24 cellular contexts compared by ENCODE assay signal in the genomic region with DNA sequence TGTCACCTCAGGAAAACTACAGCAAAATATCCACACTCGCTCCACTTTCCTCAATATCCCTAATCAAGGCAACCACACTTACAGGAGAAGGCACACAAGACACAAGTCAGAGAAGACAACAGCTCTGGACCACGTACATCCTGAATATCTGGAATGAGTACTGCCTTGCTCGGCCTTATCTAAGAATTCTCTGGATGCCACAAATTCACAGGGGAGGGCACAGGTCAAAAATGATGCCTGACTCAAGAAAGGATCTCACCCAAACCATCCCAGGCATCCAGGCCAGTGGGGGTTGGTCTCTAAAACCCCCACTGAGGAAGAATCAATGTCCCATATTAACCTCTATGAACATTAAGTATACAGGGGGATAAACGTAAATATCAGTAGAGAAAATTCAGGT. TPM values are rescaled to one million over a fixed set of nuclear protein-coding genes. Genes with fewer than 3 reads are reported as not detected.
DNase-seq lines count a peak whose midpoint lies in the region; ATAC-seq and TF ChIP-seq lines count a peak whose summit lies in the region.
"Had no signal": no experiment of that assay in that cellular context is flagged by ENCODE, and none has a peak within 500 bp of the region (broad histone marks: within the 10 kb centered on the region; RNA-seq: fewer than 3 reads in every experiment).

No MANE protein-coding gene starts in this region.

- TF ChIP-seq CTCF in HFFc6 (IDR thresholded peaks at IDR 0.05) (no peak), progenitor cell of endocrine pancreas (IDR thresholded peaks at IDR 0.05; ENCODE audit: unreplicated experiment) (no peak)

- H3K4me1 Mint-ChIP-seq in HFFc6 (ENCODE audit: low read depth) = peaks cover 13% of the 10 kb centered on the region
- peaks cover 27% of the 10 kb centered on the region for H3K4me1 Mint-ChIP-seq in progenitor cell of endocrine pancreas (ENCODE audit: low read depth)
- H3K4me1 Mint-ChIP-seq in stimulated activated effector memory CD8-positive, alpha-beta T cell treated with anti-CD3 and anti-CD28 coated beads, Interleukin-12 subunit alpha, Interleukin-12 subunit beta, amount 100 ng/mL, for 72 hours = no peaks in the 10 kb centered on the region
- H3K4me1 Mint-ChIP-seq: CD8-positive, alpha-beta memory T cell had no signal

- H3K36me3 ChIP-seq in adipocyte (ENCODE audit: control insufficient read depth, insufficient read depth, low read length, severe bottlenecking) = no peaks in the 10 kb centered on the region
- H3K36me3 ChIP-seq: gastrocnemius medialis, vagina had no signal

- H3K36me3 Mint-ChIP-seq in HFFc6 (ENCODE audit: low read depth) (no peaks in the 10 kb centered on the region), progenitor cell of endocrine pancreas (ENCODE audit: insufficient read depth) (peaks cover 15% of the 10 kb centered on the region)
- H3K36me3 Mint-ChIP-seq in stimulated activated effector memory CD8-positive, alpha-beta T cell treated with anti-CD3 and anti-CD28 coated beads, Interleukin-12 subunit alpha, Interleukin-12 subunit beta, amount 100 ng/mL, for 72 hours = no peaks in the 10 kb centered on the region
- H3K36me3 Mint-ChIP-seq: CD8-positive, alpha-beta memory T cell; natural killer cell treated with Interleukin-12 subunit alpha and Interleukin-12 subunit beta and Interleukin-15 and Interleukin-18, amount 100 ng/mL, for 72 hours had no signal

- DNase-seq in HFFc6 (no peak), adipocyte (ENCODE audit: low read depth) (peak; percentile 27), iPS-NIHi7 (ENCODE audit: extremely low spot score) (peak; percentile 39), progenitor cell of endocrine pancreas (ENCODE audit: low spot score, unreplicated experiment) (no peak), NCI-H82 treated with DMSO at 0.1 percent for 48 hours (lab: John Stamatoyannopoulos, UW; ENCODE audit: unreplicated experiment) (no peak)
- DNase-seq in stimulated activated effector memory CD8-positive, alpha-beta T cell treated with anti-CD3 and anti-CD28 coated beads, Interleukin-12 subunit alpha, Interleukin-12 subunit beta, amount 100 ng/mL, for 72 hours (ENCODE audit: low spot score in 2 of 2) = no peak
- no peak for DNase-seq in activated effector memory CD4-positive, alpha-beta T cell treated with Interleukin-2 at 50 U/mL for 16 hours
- DNase-seq: activated CD8-positive, alpha-beta memory T cell treated with anti-CD3 and anti-CD28 coated beads for 24 hours; activated naive CD4-positive, alpha-beta T cell treated with Interleukin-2 at 50 U/mL for 16 hours; activated T-cell treated with anti-CD3 and anti-CD28 coated beads, Interleukin-2, amount 50 U/mL, for 4 hours; AML-193; anterior cingulate cortex; CD8-positive, alpha-beta memory T cell; cerebellar nuclear complex; DMS79; effector memory CD4-positive, alpha-beta T cell; gastrocnemius medialis; Kasumi-1; NCI-H1694; NCI-H2171 treated with DMSO at 0.1 percent for 48 hours; NCI-H526 treated with DMSO at 0.1 percent for 48 hours; substantia nigra had no signal

- H3K9me3 ChIP-seq in adipocyte (ENCODE audit: control insufficient read depth, low read length) = no peaks in the 10 kb centered on the region
- H3K9me3 ChIP-seq: gastrocnemius medialis, vagina had no signal

- no peak overlapping the region for H3K4me3 ChIP-seq in adipocyte (ENCODE audit: low read length)
- H3K4me3 ChIP-seq: gastrocnemius medialis, vagina had no signal

- no peak for ATAC-seq in stimulated activated effector memory CD8-positive, alpha-beta T cell treated with anti-CD3 and anti-CD28 coated beads, Interleukin-12 subunit alpha, Interleukin-12 subunit beta, amount 100 ng/mL, for 72 hours
- ATAC-seq: activated T-cell treated with anti-CD3 and anti-CD28 coated beads, Interleukin-2, amount 50 U/mL, for 4 hours; gastrocnemius medialis; natural killer cell treated with Interleukin-12 subunit alpha and Interleukin-12 subunit beta and Interleukin-15 and Interleukin-18, amount 100 ng/mL, for 72 hours had no signal

- H3K4me3 Mint-ChIP-seq in HFFc6 (peak overlapping the region; percentile 12), progenitor cell of endocrine pancreas (ENCODE audit: low read depth) (no peak overlapping the region)
- H3K4me3 Mint-ChIP-seq in stimulated activated effector memory CD8-positive, alpha-beta T cell treated with anti-CD3 and anti-CD28 coated beads, Interleukin-12 subunit alpha, Interleukin-12 subunit beta, amount 100 ng/mL, for 72 hours = no peak overlapping the region
- H3K4me3 Mint-ChIP-seq: activated T-cell treated with anti-CD3 and anti-CD28 coated beads, Interleukin-2, amount 50 U/mL, for 4 hours; CD8-positive, alpha-beta memory T cell; natural killer cell treated with Interleukin-12 subunit alpha and Interleukin-12 subunit beta and Interleukin-15 and Interleukin-18, amount 100 ng/mL, for 72 hours had no signal

- H3K27me3 Mint-ChIP-seq in HFFc6 (ENCODE audit: insufficient read depth) = peaks cover 24% of the 10 kb centered on the region
- no peaks in the 10 kb centered on the region for H3K27me3 Mint-ChIP-seq in progenitor cell of endocrine pancreas

- H3K27ac Mint-ChIP-seq in HFFc6 = peak overlapping the region; percentile 2; the same call in 1 of the 2 replicates
- H3K27ac Mint-ChIP-seq in progenitor cell of endocrine pancreas = peak overlapping the region; percentile 71
- H3K27ac Mint-ChIP-seq in stimulated activated effector memory CD8-positive, alpha-beta T cell treated with anti-CD3 and anti-CD28 coated beads, Interleukin-12 subunit alpha, Interleukin-12 subunit beta, amount 100 ng/mL, for 72 hours = no peak overlapping the region
- H3K27ac Mint-ChIP-seq: CD8-positive, alpha-beta memory T cell; natural killer cell treated with Interleukin-12 subunit alpha and Interleukin-12 subunit beta and Interleukin-15 and Interleukin-18, amount 100 ng/mL, for 72 hours had no signal

- H3K27me3 ChIP-seq in adipocyte (replicated peaks; ENCODE audit: control insufficient read depth, insufficient read depth, low read length) = no peaks in the 10 kb centered on the region
- H3K27me3 ChIP-seq: gastrocnemius medialis, vagina had no signal

- H3K9me3 Mint-ChIP-seq in HFFc6 = no peaks in the 10 kb centered on the region
- peaks cover 16% of the 10 kb centered on the region for H3K9me3 Mint-ChIP-seq in progenitor cell of endocrine pancreas (ENCODE audit: low read depth)
- no peaks in the 10 kb centered on the region for H3K9me3 Mint-ChIP-seq in stimulated activated effector memory CD8-positive, alpha-beta T cell treated with anti-CD3 and anti-CD28 coated beads, Interleukin-12 subunit alpha, Interleukin-12 subunit beta, amount 100 ng/mL, for 72 hours
- H3K9me3 Mint-ChIP-seq: CD8-positive, alpha-beta memory T cell; natural killer cell treated with Interleukin-12 subunit alpha and Interleukin-12 subunit beta and Interleukin-15 and Interleukin-18, amount 100 ng/mL, for 72 hours had no signal

- H3K4me1 ChIP-seq in adipocyte (ENCODE audit: control insufficient read depth, insufficient read depth, low read length) = peaks cover 7% of the 10 kb centered on the region
- H3K4me1 ChIP-seq: gastrocnemius medialis, vagina had no signal

- no peak overlapping the region for H3K9ac ChIP-seq in adipocyte (ENCODE audit: low read length)

RNA-seq across cellular contexts. Expression of a gene that starts 29.9 kb away (rescaled TPM):
- 1 to 10 TPM in 4 of 6 experiments, under 1 TPM in 2; 0.81 to 4.8 (median 1.1) TPM for total RNA-seq in HFFc6 (2021; fragmentation: NEBNext Ultra II Directional; extraction: Animal tissue kit (Norgen Biotek cat#: 25700))
- 59.4 and 63.2 TPM in 2 replicates for total RNA-seq in progenitor cell of endocrine pancreas

RNA-seq across cellular contexts. Expression of a gene that starts 30.8 kb away (rescaled TPM):
- total RNA-seq in HFFc6 (2021; fragmentation: NEBNext Ultra II Directional; extraction: Animal tissue kit (Norgen Biotek cat#: 25700)) = 10 to 100 TPM; 37.1 to 45.2 (median 41.0) TPM
- total RNA-seq in progenitor cell of endocrine pancreas = 39.4 and 45.1 TPM in 2 replicates

RNA-seq across cellular contexts. Expression of a gene that starts 43.1 kb away (rescaled TPM):
- 10 to 100 TPM; 14.9 to 20.3 (median 17.5) TPM for total RNA-seq in HFFc6 (2021; fragmentation: NEBNext Ultra II Directional; extraction: Animal tissue kit (Norgen Biotek cat#: 25700))
- total RNA-seq in progenitor cell of endocrine pancreas = 22.6 and 23.5 TPM in 2 replicates

Comparison
In these comparisons a context has a peak if more than half of its experiments do, and no peak if none do; other contexts are left out.
1. DNase-seq: peak in adipocyte (single experiment) and iPS-NIHi7 (single experiment); none in HFFc6 (single experiment), progenitor cell of endocrine pancreas (single experiment), stimulated activated effector memory CD8-positive, alpha-beta T cell treated with anti-CD3 and anti-CD28 coated beads, Interleukin-12 subunit alpha, Interleukin-12 subunit beta, amount 100 ng/mL, for 72 hours (0 of 2), NCI-H82 treated with DMSO at 0.1 percent for 48 hours (single experiment) and activated effector memory CD4-positive, alpha-beta T cell treated with Interleukin-2 at 50 U/mL for 16 hours (single experiment).
2. RNA of a gene that starts 29.9 kb away (total RNA-seq): 59.4 to 63.2 TPM in progenitor cell of endocrine pancreas; 0.81 to 4.8 TPM in HFFc6; every median in the first group is over 10 times any median in the second.